In the genomic region with DNA sequence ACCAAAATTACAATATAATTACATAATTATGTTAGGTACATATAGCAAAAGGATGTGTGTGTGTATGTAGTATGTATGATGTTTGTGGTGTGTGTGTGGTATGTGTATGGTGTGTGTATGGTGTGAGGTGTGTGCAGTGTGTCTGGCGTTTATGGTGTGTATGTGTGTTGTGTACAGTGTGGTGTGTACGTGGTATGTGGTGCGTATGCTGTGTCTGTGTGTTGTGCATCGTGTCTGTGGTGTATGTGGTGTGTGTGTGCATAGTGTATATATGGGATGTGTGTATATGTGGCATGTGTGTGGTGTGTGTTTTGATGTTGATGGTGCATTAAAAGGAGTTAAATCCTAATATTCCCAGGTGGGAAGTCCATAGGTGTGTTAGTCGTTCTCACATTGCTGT, we compare ENCODE assay signal across 22 cellular contexts.
A peak's percentile ranks its signal among the peaks of the same experiment; 100 is the strongest.
DNase-seq lines count a peak whose midpoint lies in the region; ATAC-seq, FAIRE-seq and TF ChIP-seq lines count a peak whose summit lies in the region.
"Had no signal": no experiment of that assay in that cellular context is flagged by ENCODE, and none has a peak within 500 bp of the region (broad histone marks: within the 10 kb centered on the region; RNA-seq: fewer than 3 reads in every experiment).

No MANE protein-coding gene starts in this region.

- ATAC-seq in K562 (no peak), GM21367 (IDR thresholded peaks at IDR 0.05; ENCODE audit: unreplicated experiment) (no peak)
- ATAC-seq: A549 had no signal

- H3K27ac ChIP-seq in HEK293 (ENCODE audit: extremely low read depth, low read depth, low read length): no peak overlapping the region
- no peak overlapping the region for H3K27ac ChIP-seq in K562 (ENCODE audit: extremely low read depth, low read depth, low read length)
- H3K27ac ChIP-seq in ascending aorta: no peak overlapping the region
- H3K27ac ChIP-seq: A549; BLaER1 treated with 17β-estradiol and CSF1 and Interleukin-3, amounts not matched to agents 10 nM and 100 nM; KMS-11; RWPE1 had no signal

- no peaks in the 10 kb centered on the region for H3K9me1 ChIP-seq in K562 (ENCODE audit: control insufficient read depth, insufficient read depth, low read length)

- no peaks in the 10 kb centered on the region for H3K9me3 ChIP-seq in HEK293 (ENCODE audit: control insufficient read depth, insufficient read depth, low read depth, low read length)
- peaks cover 9% of the 10 kb centered on the region for H3K9me3 ChIP-seq in K562 (replicated peaks; ENCODE audit: control insufficient read depth, insufficient read depth, low read depth, low read length)
- no peaks in the 10 kb centered on the region for H3K9me3 ChIP-seq in ascending aorta

- H3K27me3 Mint-ChIP-seq in neural crest cell (ENCODE audit: low read depth): peaks cover 17% of the 10 kb centered on the region

- no peaks in the 10 kb centered on the region for H4K20me1 ChIP-seq in K562 (replicated peaks; ENCODE audit: control insufficient read depth, insufficient read depth, low read length)
- H4K20me1 ChIP-seq: BLaER1 treated with 17β-estradiol and CSF1 and Interleukin-3, amounts not matched to agents 10 nM and 100 nM had no signal

- TF ChIP-seq CTCF in HEK293 (tag by site-specific recombination; IDR thresholded peaks at IDR 0.05) (no peak), K562 (IDR thresholded peaks at IDR 0.05 in 2 of 3, conservative IDR thresholded peaks at IDR 0.05 in 1 of 3; ENCODE audit: insufficient read depth in 2 of 3, low read depth in 1 of 3, low read length in 3 of 3) (no peak), neural crest cell (conservative IDR thresholded peaks at IDR 0.05) (no peak), ascending aorta (IDR thresholded peaks at IDR 0.05) (no peak)

- CTCF ChIA-PET in HEK293 (lab: Yijun Ruan, JAX): interaction anchor here (0.6 to 2.8 kb wide), 2 partner anchors 606 to 913 kb away, joined by 4 to 12 read pairs; no protein-coding TSS in a partner anchor
- CTCF ChIA-PET in K562 (lab: Yijun Ruan, JAX; ENCODE audit: low intra/inter-chr PET ratio): no interaction called here

- FAIRE-seq in K562 (lab: Jason Lieb, UNC): no peak
- peak; percentile 65 for FAIRE-seq in urothelium cell line (lab: Jason Lieb, UNC)
- FAIRE-seq: A549 had no signal

- H3K36me3 Mint-ChIP-seq in neural crest cell (ENCODE audit: low read depth): peaks cover 5% of the 10 kb centered on the region

- peaks cover 8% of the 10 kb centered on the region for H3K9me3 Mint-ChIP-seq in neural crest cell

- no peaks in the 10 kb centered on the region for H3K27me3 ChIP-seq in K562 (ENCODE audit: control insufficient read depth in 2 of 2, insufficient read depth in 2 of 2, low read length in 2 of 2)
- H3K27me3 ChIP-seq in ascending aorta: no peaks in the 10 kb centered on the region
- H3K27me3 ChIP-seq: BLaER1 treated with 17β-estradiol and CSF1 and Interleukin-3, amounts not matched to agents 10 nM and 100 nM had no signal

- no peaks in the 10 kb centered on the region for H3K79me2 ChIP-seq in K562 (ENCODE audit: control insufficient read depth, insufficient read depth, low read length)

- POLR2A ChIA-PET in HEK293 (lab: Yijun Ruan, JAX) (no interaction called here), K562 (lab: Yijun Ruan, JAX) (no interaction called here)

- H3K36me3 ChIP-seq in HEK293 (ENCODE audit: control insufficient read depth in 2 of 2, insufficient read depth in 1 of 2, low read length in 2 of 2) (no peaks in the 10 kb centered on the region), K562 (ENCODE audit: control insufficient read depth, insufficient read depth, low read length) (no peaks in the 10 kb centered on the region), ascending aorta (no peaks in the 10 kb centered on the region)
- H3K36me3 ChIP-seq: BLaER1 treated with 17β-estradiol and CSF1 and Interleukin-3, amounts not matched to agents 10 nM and 100 nM had no signal

- no TSS peak for BruUV-seq in K562 (replicated peaks; lab: Mats Ljungman, UMichigan)

- intact Hi-C loops in K562 (cut with micrococcal nuclease) (no loop called here), ascending aorta (cut with DNase I) (no loop called here)

- H3K4me1 ChIP-seq in HEK293 (ENCODE audit: control insufficient read depth, insufficient read depth, low read length) (peaks cover 5% of the 10 kb centered on the region; the same call in 1 of the 2 replicates), K562 (replicated peaks in 1 of 2; ENCODE audit: control insufficient read depth in 2 of 2, insufficient read depth in 2 of 2, low read length in 2 of 2) (peaks cover 0 to 9% of the 10 kb centered on the region in 2 experiments; a peak in 2 of 5 replicates), ascending aorta (peaks cover 0 to 2% of the 10 kb centered on the region in 2 donors)

- H3K4me2 ChIP-seq in K562 (ENCODE audit: insufficient read depth, low read length): no peak overlapping the region
- H3K4me2 ChIP-seq: A549; BLaER1 treated with 17β-estradiol and CSF1 and Interleukin-3, amounts not matched to agents 10 nM and 100 nM; KMS-11 had no signal

- 34% methylated on average over 5 of the region's 5 CpGs for WGBS in K562 (ENCODE audit: insufficient coverage, low coverage, missing lambda C conversion rate)

- no peak overlapping the region for H2AFZ ChIP-seq in K562 (ENCODE audit: low read depth, low read length)

- H3K4me3 Mint-ChIP-seq in neural crest cell: peak overlapping the region; percentile 2
- H3K4me3 Mint-ChIP-seq: CD4-positive, alpha-beta T cell had no signal

- no peak overlapping the region for H3K9ac ChIP-seq in K562 (ENCODE audit: insufficient read depth in 1 of 2, low read depth in 2 of 2, low read length in 2 of 2)
- H3K9ac ChIP-seq: BLaER1 treated with 17β-estradiol and CSF1 and Interleukin-3, amounts not matched to agents 10 nM and 100 nM; KMS-11 had no signal

- TF ChIP-seq EP300 in K562 (IDR thresholded peaks at IDR 0.05; ENCODE audit: low read length): no peak

- no peak for DNase-seq in K562 (ENCODE audit: extremely low read depth in 1 of 4, low spot score in 3 of 4)
- DNase-seq in neural crest cell (ENCODE audit: low read depth, low spot score): no peak
- DNase-seq in urothelium cell line (ENCODE audit: low spot score): no peak
- no peak for DNase-seq in COLO668 (lab: John Stamatoyannopoulos, UW; ENCODE audit: unreplicated experiment)
- DNase-seq in ascending aorta (ENCODE audit: low spot score in 2 of 2): no peak
- DNase-seq: AML-193; CD4-positive, alpha-beta T cell; COR-L47; DMS53; MM.1S; NCI-H1417; NCI-H1694; NCI-H2029 treated with DMSO at 0.1 percent for 48 hours; NCI-H2227 treated with DMSO at 0.1 percent for 48 hours; NCI-H526 treated with DMSO at 0.1 percent for 48 hours; SHP77 treated with DMSO at 0.1 percent for 48 hours had no signal

- H3K4me3 ChIP-seq in HEK293 (ENCODE audit: low read depth, low read length) (no peak overlapping the region), K562 (no peak overlapping the region), ascending aorta (no peak overlapping the region)
- H3K4me3 ChIP-seq: A549; BLaER1 treated with 17β-estradiol and CSF1 and Interleukin-3, amounts not matched to agents 10 nM and 100 nM had no signal

- H3K27ac Mint-ChIP-seq in neural crest cell (ENCODE audit: unreplicated experiment): no peak overlapping the region
- H3K27ac Mint-ChIP-seq: CD4-positive, alpha-beta T cell had no signal

- in situ Hi-C loops in K562 (cut with MboI): no loop called here

- peaks cover 4% of the 10 kb centered on the region for H3K4me1 Mint-ChIP-seq in neural crest cell

- TF ChIP-seq POLR2A in K562 (conservative IDR thresholded peaks at IDR 0.05): no peak

- no peak for TF ChIP-seq RAD21 in K562 (CRISPR knock-in tag; conservative IDR thresholded peaks at IDR 0.05 in 1 of 2, IDR thresholded peaks at IDR 0.05 in 1 of 2)

TF ChIP-seq in HEK293, 187 proteins besides CTCF, POLR2A, EP300 and RAD21:
- TF ChIP-seq ZNF777 (tag by site-specific recombination; IDR thresholded peaks at IDR 0.05; ENCODE audit: borderline replicate concordance): 0 out of 2 replicates have a peak, but pooled peaks have one; percentile 12
- TF ChIP-seq MEIS1 (CRISPR knock-in tag; IDR thresholded peaks at IDR 0.05; ENCODE audit: borderline replicate concordance): no peak
- TF ChIP-seq ZNF558 (tag by site-specific recombination; IDR thresholded peaks at IDR 0.05): no peak

TF ChIP-seq in K562, 482 proteins besides CTCF, POLR2A, EP300 and RAD21 (continues in another document):
- TF ChIP-seq ARHGAP35 (IDR thresholded peaks at IDR 0.05; ENCODE audit: partially characterized antibody): peak; percentile 27
- no peak for TF ChIP-seq IFI16 (CRISPR knock-in tag; IDR thresholded peaks at IDR 0.05)
- TF ChIP-seq MTA1 (IDR thresholded peaks at IDR 0.05; ENCODE audit: borderline replicate concordance): no peak
- no peak for TF ChIP-seq ZNF444 (CRISPR knock-in tag; IDR thresholded peaks at IDR 0.05)
- TF ChIP-seq ZNF184 (CRISPR knock-in tag; IDR thresholded peaks at IDR 0.05): no peak
- TF ChIP-seq ZNF224 (CRISPR knock-in tag; IDR thresholded peaks at IDR 0.05): no peak
- peak; percentile 89; the same call in 1 of the 2 replicates for TF ChIP-seq TSC22D4 (tag; IDR thresholded peaks at IDR 0.05)
- no peak for TF ChIP-seq HMG20B (CRISPR knock-in tag; IDR thresholded peaks at IDR 0.05)
- TF ChIP-seq TAF1 (IDR thresholded peaks at IDR 0.05; ENCODE audit: control insufficient read depth, extremely low read depth, insufficient read depth, low read length, severe bottlenecking): no peak
- TF ChIP-seq MCM3 (IDR thresholded peaks at IDR 0.05): 0 out of 2 replicates have a peak, but pooled peaks have one; percentile 44
- no peak for TF ChIP-seq MAFK (IDR thresholded peaks at IDR 0.05; ENCODE audit: low read length)
- TF ChIP-seq MBD2 (IDR thresholded peaks at IDR 0.05; ENCODE audit: borderline replicate concordance, low read depth): no peak
- TF ChIP-seq, protein P1, sequence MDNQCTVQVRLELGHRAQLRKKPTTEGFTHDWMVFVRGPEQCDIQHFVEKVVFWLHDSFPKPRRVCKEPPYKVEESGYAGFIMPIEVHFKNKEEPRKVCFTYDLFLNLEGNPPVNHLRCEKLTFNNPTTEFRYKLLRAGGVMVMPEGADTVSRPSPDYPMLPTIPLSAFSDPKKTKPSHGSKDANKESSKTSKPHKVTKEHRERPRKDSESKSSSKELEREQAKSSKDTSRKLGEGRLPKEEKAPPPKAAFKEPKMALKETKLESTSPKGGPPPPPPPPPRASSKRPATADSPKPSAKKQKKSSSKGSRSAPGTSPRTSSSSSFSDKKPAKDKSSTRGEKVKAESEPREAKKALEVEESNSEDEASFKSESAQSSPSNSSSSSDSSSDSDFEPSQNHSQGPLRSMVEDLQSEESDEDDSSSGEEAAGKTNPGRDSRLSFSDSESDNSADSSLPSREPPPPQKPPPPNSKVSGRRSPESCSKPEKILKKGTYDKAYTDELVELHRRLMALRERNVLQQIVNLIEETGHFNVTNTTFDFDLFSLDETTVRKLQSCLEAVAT (IDR thresholded peaks at IDR 0.05): peak; percentile 23 to 59; a peak in 1 of 4 replicates
- no peak for TF ChIP-seq NEUROD1 (IDR thresholded peaks at IDR 0.05; ENCODE audit: borderline replicate concordance, low read depth, low read length, partially characterized antibody)
- TF ChIP-seq, protein P2, sequence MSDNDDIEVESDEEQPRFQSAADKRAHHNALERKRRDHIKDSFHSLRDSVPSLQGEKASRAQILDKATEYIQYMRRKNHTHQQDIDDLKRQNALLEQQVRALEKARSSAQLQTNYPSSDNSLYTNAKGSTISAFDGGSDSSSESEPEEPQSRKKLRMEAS (CRISPR knock-in tag; IDR thresholded peaks at IDR 0.05): no peak
